ENCODE assay signal across 26 cellular contexts in the genomic region with DNA sequence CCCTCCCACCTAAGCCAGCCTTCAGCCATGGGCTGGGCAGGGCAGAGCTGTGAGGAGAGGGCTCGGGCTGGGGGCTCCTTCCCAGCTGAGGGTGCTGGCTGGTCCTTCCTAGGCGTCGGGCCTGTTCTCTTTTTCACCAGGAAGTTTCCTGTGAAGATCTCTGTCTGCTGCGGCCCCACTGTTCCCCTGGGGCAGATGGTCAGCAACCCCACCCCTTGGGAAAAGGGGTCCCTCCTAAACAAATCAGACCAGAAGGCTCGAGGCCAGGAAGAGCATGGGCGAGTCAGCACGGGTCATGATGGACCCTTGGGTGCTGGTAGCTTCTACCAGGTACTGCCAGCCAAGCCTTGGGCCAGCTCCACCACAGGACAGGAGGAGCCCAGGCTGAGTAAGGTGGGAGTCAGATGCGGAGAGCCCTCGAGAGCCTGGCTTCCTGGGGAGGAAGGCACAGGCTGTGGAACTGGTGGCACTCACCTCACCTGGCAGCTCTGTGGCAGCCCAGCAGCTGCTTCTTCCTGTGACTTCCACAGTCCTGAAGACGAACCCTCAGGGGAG. TPM values are rescaled to one million over a fixed set of nuclear protein-coding genes. Genes with fewer than 3 reads are reported as not detected.
"Had no signal": no experiment of that assay in that cellular context is flagged by ENCODE, and none has a peak within 500 bp of the region (broad histone marks: within the 10 kb centered on the region; RNA-seq: fewer than 3 reads in every experiment).

No MANE protein-coding gene starts in this region.

- H3K27ac ChIP-seq: brain microvascular endothelial cell, cardiac muscle cell, WERI-Rb-1 had no signal

- H3K27me3 ChIP-seq: brain microvascular endothelial cell had no signal

- H3K36me3 ChIP-seq: brain microvascular endothelial cell, cardiac muscle cell had no signal

- H3K4me3 ChIP-seq: cardiac muscle cell had no signal

- DNase-seq: activated CD4-positive, alpha-beta memory T cell treated with anti-CD3 and anti-CD28 coated beads, Interleukin-2, amount 10 ng/mL, durations not matched to agents 7 days and 5 days; activated CD4-positive, alpha-beta T cell treated with anti-CD3 and anti-CD28 coated beads for 36 hours; activated CD4-positive, alpha-beta T cell treated with anti-CD3 and anti-CD28 coated beads, Interleukin-2, amount 50 U/mL, for 1 hour; activated gamma-delta T cell; activated naive CD4-positive, alpha-beta T cell treated with anti-CD3 and anti-CD28 coated beads for 36 hours; activated T-cell treated with anti-CD3 and anti-CD28 coated beads for 4 hours; activated T-cell treated with anti-CD3 and anti-CD28 coated beads, Interleukin-2, amount 50 U/mL, for 48 hours; amygdala; brain microvascular endothelial cell; cerebellar nuclear complex; Karpas-422; MM.1S; NCI-H1105; NCI-H1436; NCI-H1694 treated with DMSO at 0.1 percent for 48 hours; NCI-H2081; NCI-H510A treated with DMSO at 0.1 percent for 48 hours; NK-92 treated with Interleukin-12 subunit alpha and Interleukin-12 subunit beta, amount 100 ng/mL, for 24 hours; PC-3; SIG-M5; T-helper 1 cell; WERI-Rb-1 had no signal

- ATAC-seq: activated CD4-positive, alpha-beta T cell treated with anti-CD3 and anti-CD28 coated beads for 36 hours; activated T-helper 17 cell treated with anti-CD3 and anti-CD28 coated beads, Interleukin-2, amount 50 U/mL, for 72 hours had no signal

RNA-seq across cellular contexts. Expression of gene CACNA1B, which starts 3.5 kb away (rescaled TPM):
- total RNA-seq: activated CD4-positive, alpha-beta memory T cell treated with anti-CD3 and anti-CD28 coated beads, Interleukin-2, amount 10 ng/mL, durations not matched to agents 7 days and 5 days; activated CD8-positive, alpha-beta memory T cell treated with anti-CD3 and anti-CD28 coated beads for 36 hours; PC-3; T-helper 2 cell treated with Interferon-gamma antibody and Interleukin-4, amounts not matched to agents 100 ng/mL and 5 ng/mL, for 36 hours had no signal
